Comparison of ENCODE assay signal across 36 cellular contexts in genomic region chr6:35244551-35244950, GRCh38. TPM values are rescaled to one million over a fixed set of nuclear protein-coding genes. Genes with fewer than 3 reads are reported as not detected.
"Had no signal": no experiment of that assay in that cellular context is flagged by ENCODE, and none has a peak within 500 bp of the region (broad histone marks: within the 10 kb centered on the region; RNA-seq: fewer than 3 reads in every experiment).

No MANE protein-coding gene starts in this region.

- H3K27me3 ChIP-seq: adrenal gland, esophagus squamous epithelium, gastroesophageal sphincter had no signal

- DNase-seq: activated B cell treated with CpG ODN at 0.5 μM for 24 hours; activated CD4-positive, alpha-beta memory T cell treated with anti-CD3 and anti-CD28 coated beads for 36 hours; activated CD4-positive, alpha-beta T cell treated with anti-CD3 and anti-CD28 coated beads for 36 hours; activated CD4-positive, alpha-beta T cell treated with anti-CD3 and anti-CD28 coated beads, Interleukin-2, amount 10 ng/mL, durations not matched to agents 24 days and 14 days; activated CD4-positive, CD25-positive, alpha-beta regulatory T cell treated with anti-CD3 and anti-CD28 coated beads, Interleukin-2, amount 50 U/mL, for 72 hours; activated CD8-positive, alpha-beta memory T cell treated with anti-CD3 and anti-CD28 coated beads, Interleukin-2, amount 10 ng/mL, durations not matched to agents 7 days and 5 days; activated CD8-positive, alpha-beta memory T cell treated with anti-CD3 and anti-CD28 coated beads, Interleukin-2, amount 50 U/mL, for 4 hours; activated CD8-positive, alpha-beta T cell treated with anti-CD3 and anti-CD28 coated beads, Interleukin-2, amount 10 ng/mL, durations not matched to agents 7 days and 5 days; activated effector memory CD4-positive, alpha-beta T cell treated with anti-CD3 and anti-CD28 coated beads, Interleukin-2, amount 50 U/mL, for 16 hours; activated naive CD4-positive, alpha-beta T cell treated with anti-CD3 and anti-CD28 coated beads for 36 hours; activated naive CD8-positive, alpha-beta T cell treated with anti-CD3 and anti-CD28 coated beads for 36 hours; activated naive CD8-positive, alpha-beta T cell treated with anti-CD3 and anti-CD28 coated beads, Interleukin-2, amount 50 U/mL, for 24 hours; activated T-cell treated with anti-CD3 and anti-CD28 coated beads, Interleukin-2, amount 50 U/mL, for 1 hour; activated T-cell treated with anti-CD3 and anti-CD28 coated beads, Interleukin-2, amount 50 U/mL, for 48 hours; adrenal gland; amygdala; aorta; cortex of kidney; dermis blood vessel endothelial cell; effector CD4-positive, alpha-beta T cell; effector memory CD8-positive, alpha-beta T cell; esophagus squamous epithelium; foreskin melanocyte; T-helper 1 cell; T-helper 17 cell; T1000; WERI-Rb-1 had no signal

- H3K4me1 ChIP-seq: adrenal gland had no signal

- H3K9me3 ChIP-seq: adrenal gland, esophagus squamous epithelium, gastroesophageal sphincter had no signal

- H3K9me3 Mint-ChIP-seq: activated B cell treated with CpG ODN at 0.5 μM for 24 hours; activated CD4-positive, alpha-beta memory T cell treated with anti-CD3 and anti-CD28 coated beads for 36 hours; activated CD4-positive, alpha-beta T cell treated with anti-CD3 and anti-CD28 coated beads, Interleukin-2, amount 10 ng/mL, durations not matched to agents 24 days and 14 days; activated naive CD4-positive, alpha-beta T cell treated with anti-CD3 and anti-CD28 coated beads for 36 hours; activated naive CD4-positive, alpha-beta T cell treated with anti-CD3 and anti-CD28 coated beads, Interleukin-2, amount 50 U/mL, for 24 hours; activated naive CD8-positive, alpha-beta T cell treated with anti-CD3 and anti-CD28 coated beads for 36 hours; activated naive CD8-positive, alpha-beta T cell treated with anti-CD3 and anti-CD28 coated beads, Interleukin-2, amount 50 U/mL, for 24 hours; activated T-helper 1 cell treated with anti-CD3 and anti-CD28 coated beads, Interleukin-12 subunit alpha, Interleukin-12 subunit beta, Interleukin-2, Interleukin-4 antibody, amounts not matched to agents 30 ng/mL and 10 ng/mL and 1 ng/mL, durations not matched to agents 14 hours and 24 hours and 36 hours; activated T-helper 2 cell treated with anti-CD3 and anti-CD28 coated beads, Interferon-gamma antibody, Interleukin-2, Interleukin-4, amounts not matched to agents 10 μg/mL and 5 μg/mL and 100 μg/mL, durations not matched to agents 14 hours and 24 hours and 36 hours; brain; central memory CD8-positive, alpha-beta T cell; effector memory CD8-positive, alpha-beta T cell; T-helper 2 cell treated with Interferon-gamma antibody and Interleukin-4, amounts not matched to agents 5 μg/mL and 100 μg/mL, for 36 hours had no signal

- ATAC-seq: activated CD4-positive, alpha-beta T cell treated with anti-CD3 and anti-CD28 coated beads for 36 hours; activated CD8-positive, alpha-beta memory T cell treated with anti-CD3 and anti-CD28 coated beads, Interleukin-2, amount 10 ng/mL, durations not matched to agents 7 days and 5 days; activated CD8-positive, alpha-beta T cell treated with anti-CD3 and anti-CD28 coated beads, Interleukin-2, amount 10 ng/mL, durations not matched to agents 7 days and 5 days; activated naive CD8-positive, alpha-beta T cell treated with anti-CD3 and anti-CD28 coated beads, Interleukin-2, amount 50 U/mL, for 24 hours; effector memory CD8-positive, alpha-beta T cell; gastroesophageal sphincter; T-helper 17 cell had no signal

- H3K27me3 Mint-ChIP-seq: activated B cell treated with CpG ODN at 0.5 μM for 24 hours; activated CD4-positive, alpha-beta memory T cell treated with anti-CD3 and anti-CD28 coated beads for 36 hours; activated CD4-positive, alpha-beta T cell treated with anti-CD3 and anti-CD28 coated beads for 36 hours; activated CD4-positive, alpha-beta T cell treated with anti-CD3 and anti-CD28 coated beads, Interleukin-2, amount 10 ng/mL, durations not matched to agents 24 days and 14 days; activated CD8-positive, alpha-beta memory T cell treated with anti-CD3 and anti-CD28 coated beads, Interleukin-2, amount 10 ng/mL, durations not matched to agents 7 days and 5 days; activated naive CD4-positive, alpha-beta T cell treated with anti-CD3 and anti-CD28 coated beads, Interleukin-2, amount 50 U/mL, for 24 hours; activated naive CD8-positive, alpha-beta T cell treated with anti-CD3 and anti-CD28 coated beads for 36 hours; activated naive CD8-positive, alpha-beta T cell treated with anti-CD3 and anti-CD28 coated beads, Interleukin-2, amount 50 U/mL, for 24 hours; brain; central memory CD8-positive, alpha-beta T cell; effector memory CD8-positive, alpha-beta T cell; T-helper 17 cell had no signal

- H3K4me3 Mint-ChIP-seq: activated B cell treated with CpG ODN at 0.5 μM for 24 hours; activated CD4-positive, alpha-beta memory T cell treated with anti-CD3 and anti-CD28 coated beads for 36 hours; activated CD4-positive, alpha-beta T cell treated with anti-CD3 and anti-CD28 coated beads for 36 hours; activated CD4-positive, alpha-beta T cell treated with anti-CD3 and anti-CD28 coated beads, Interleukin-2, amount 10 ng/mL, durations not matched to agents 24 days and 14 days; activated CD8-positive, alpha-beta memory T cell treated with anti-CD3 and anti-CD28 coated beads, Interleukin-2, amount 10 ng/mL, durations not matched to agents 7 days and 5 days; activated CD8-positive, alpha-beta T cell treated with anti-CD3 and anti-CD28 coated beads, Interleukin-2, amount 10 ng/mL, durations not matched to agents 7 days and 5 days; activated naive CD4-positive, alpha-beta T cell treated with anti-CD3 and anti-CD28 coated beads for 36 hours; activated naive CD4-positive, alpha-beta T cell treated with anti-CD3 and anti-CD28 coated beads, Interleukin-2, amount 50 U/mL, for 24 hours; activated naive CD8-positive, alpha-beta T cell treated with anti-CD3 and anti-CD28 coated beads for 36 hours; activated naive CD8-positive, alpha-beta T cell treated with anti-CD3 and anti-CD28 coated beads, Interleukin-2, amount 50 U/mL, for 24 hours; activated T-helper 1 cell treated with anti-CD3 and anti-CD28 coated beads, Interleukin-12 subunit alpha, Interleukin-12 subunit beta, Interleukin-2, Interleukin-4 antibody, amounts not matched to agents 30 ng/mL and 10 ng/mL and 1 ng/mL, durations not matched to agents 14 hours and 24 hours and 36 hours; brain; central memory CD8-positive, alpha-beta T cell; effector memory CD8-positive, alpha-beta T cell; T-helper 17 cell; T-helper 2 cell treated with Interferon-gamma antibody and Interleukin-4, amounts not matched to agents 5 μg/mL and 100 μg/mL, for 36 hours had no signal

- H3K27ac ChIP-seq: adrenal gland, epithelial cell of prostate, esophagus squamous epithelium, gastroesophageal sphincter, WERI-Rb-1 had no signal

- H3K36me3 Mint-ChIP-seq: activated CD4-positive, alpha-beta memory T cell treated with anti-CD3 and anti-CD28 coated beads for 36 hours; activated CD8-positive, alpha-beta memory T cell treated with anti-CD3 and anti-CD28 coated beads, Interleukin-2, amount 10 ng/mL, durations not matched to agents 7 days and 5 days; activated naive CD8-positive, alpha-beta T cell treated with anti-CD3 and anti-CD28 coated beads for 36 hours had no signal

- H3K27ac Mint-ChIP-seq: activated B cell treated with CpG ODN at 0.5 μM for 24 hours; activated CD4-positive, alpha-beta memory T cell treated with anti-CD3 and anti-CD28 coated beads for 36 hours; activated CD4-positive, alpha-beta T cell treated with anti-CD3 and anti-CD28 coated beads, Interleukin-2, amount 10 ng/mL, durations not matched to agents 24 days and 14 days; activated CD8-positive, alpha-beta memory T cell treated with anti-CD3 and anti-CD28 coated beads, Interleukin-2, amount 10 ng/mL, durations not matched to agents 7 days and 5 days; activated CD8-positive, alpha-beta T cell treated with anti-CD3 and anti-CD28 coated beads, Interleukin-2, amount 10 ng/mL, durations not matched to agents 7 days and 5 days; activated naive CD4-positive, alpha-beta T cell treated with anti-CD3 and anti-CD28 coated beads for 36 hours; activated naive CD4-positive, alpha-beta T cell treated with anti-CD3 and anti-CD28 coated beads, Interleukin-2, amount 50 U/mL, for 24 hours; activated naive CD8-positive, alpha-beta T cell treated with anti-CD3 and anti-CD28 coated beads for 36 hours; activated naive CD8-positive, alpha-beta T cell treated with anti-CD3 and anti-CD28 coated beads, Interleukin-2, amount 50 U/mL, for 24 hours; activated T-helper 1 cell treated with anti-CD3 and anti-CD28 coated beads, Interleukin-12 subunit alpha, Interleukin-12 subunit beta, Interleukin-2, Interleukin-4 antibody, amounts not matched to agents 30 ng/mL and 10 ng/mL and 1 ng/mL, durations not matched to agents 14 hours and 24 hours and 36 hours; activated T-helper 2 cell treated with anti-CD3 and anti-CD28 coated beads, Interferon-gamma antibody, Interleukin-2, Interleukin-4, amounts not matched to agents 10 μg/mL and 5 μg/mL and 100 μg/mL, durations not matched to agents 14 hours and 24 hours and 36 hours; effector memory CD8-positive, alpha-beta T cell; T-helper 17 cell; T-helper 2 cell treated with Interferon-gamma antibody and Interleukin-4, amounts not matched to agents 5 μg/mL and 100 μg/mL, for 36 hours had no signal

- H3K4me3 ChIP-seq: adrenal gland, esophagus squamous epithelium, gastroesophageal sphincter had no signal

RNA-seq across cellular contexts. Expression of gene SCUBE3, which starts 30.8 kb away (rescaled TPM):
- total RNA-seq: activated B cell treated with CpG ODN at 0.5 μM for 24 hours; activated CD4-positive, alpha-beta T cell treated with anti-CD3 and anti-CD28 coated beads for 36 hours; activated naive CD4-positive, alpha-beta T cell treated with anti-CD3 and anti-CD28 coated beads for 36 hours; activated naive CD8-positive, alpha-beta T cell treated with anti-CD3 and anti-CD28 coated beads for 36 hours; activated T-helper 1 cell treated with anti-CD3 and anti-CD28 coated beads, Interleukin-12 subunit alpha, Interleukin-12 subunit beta, Interleukin-2, Interleukin-4 antibody, amounts not matched to agents 30 ng/mL and 10 ng/mL and 1 ng/mL, durations not matched to agents 14 hours and 24 hours and 36 hours; activated T-helper 2 cell treated with anti-CD3 and anti-CD28 coated beads, Interferon-gamma antibody, Interleukin-2, Interleukin-4, amounts not matched to agents 10 μg/mL and 5 μg/mL and 100 μg/mL, durations not matched to agents 14 hours and 24 hours and 36 hours; bronchial epithelial cell; T-helper 17 cell had no signal
